1 cellular context compared by ENCODE assay signal in the genomic region with DNA sequence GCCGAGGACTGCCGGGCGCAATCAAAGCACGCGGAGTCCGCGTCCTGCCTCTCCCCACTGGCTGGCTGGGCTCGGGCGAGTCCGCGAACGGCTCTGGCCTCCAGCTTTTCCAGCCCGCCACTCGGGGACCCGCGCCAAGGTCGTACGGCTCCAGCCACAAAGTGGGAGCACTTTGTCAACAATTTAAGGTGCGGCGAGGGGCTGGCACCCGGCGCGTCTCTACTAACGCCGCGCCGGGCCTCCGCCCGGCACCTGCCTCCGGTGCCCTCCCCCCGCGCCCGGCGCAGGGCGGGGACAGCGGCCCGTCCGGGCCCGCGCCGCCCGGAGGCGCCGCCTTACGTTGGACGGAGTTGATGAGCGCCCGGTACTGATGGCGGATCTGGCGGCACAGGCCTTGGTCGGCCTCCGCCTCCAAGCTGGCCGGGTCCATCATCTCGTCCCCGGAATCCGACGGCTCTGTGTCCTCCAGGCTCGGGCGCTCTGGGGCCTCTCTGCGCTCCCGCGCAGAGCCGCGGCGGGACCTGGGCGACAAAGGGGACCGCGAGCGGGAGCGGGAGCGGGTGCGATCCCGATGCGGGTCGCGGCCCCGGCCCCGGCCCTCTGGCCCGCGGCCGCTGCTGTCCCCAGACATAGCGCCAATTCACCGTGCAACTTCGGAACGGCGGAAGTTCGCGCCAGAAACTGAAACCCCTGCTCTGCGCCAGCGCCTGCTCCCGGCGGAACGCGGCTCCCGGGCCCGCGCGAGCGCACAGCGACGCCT.
TF ChIP-seq lines count a peak whose summit lies in the region.

Gene NSMCE4A (minus strand): TSS at position 683 of the 760 bp plus-strand sequence. CDS start 52 bp downstream, at position 631.

TF ChIP-seq in HepG2, 621 proteins besides CTCF, POLR2A, EP300 and RAD21 (continued from another document and continues in another):
- TF ChIP-seq ZNF318 (CRISPR knock-in tag; IDR thresholded peaks at IDR 0.05) (no peak), RFX3 (CRISPR knock-in tag; IDR thresholded peaks at IDR 0.05) (no peak), ZSCAN31 (CRISPR knock-in tag; IDR thresholded peaks at IDR 0.05; ENCODE audit: low read depth) (peak; percentile 57; the same call in 1 of the 2 replicates), SP4 (CRISPR knock-in tag; IDR thresholded peaks at IDR 0.05) (0 out of 2 replicates have a peak, but pooled peaks have one; percentile 4), ZFY (CRISPR knock-in tag; IDR thresholded peaks at IDR 0.05) (peak; percentile 95), ZNF607 (CRISPR knock-in tag; IDR thresholded peaks at IDR 0.05; ENCODE audit: borderline replicate concordance) (0 out of 2 replicates have a peak, but pooled peaks have one; percentile 48), FOXO1 (CRISPR knock-in tag; IDR thresholded peaks at IDR 0.05) (no peak), MXI1 (IDR thresholded peaks at IDR 0.05; ENCODE audit: borderline replicate concordance, low read depth, low read length) (no peak), ZGPAT (CRISPR knock-in tag; IDR thresholded peaks at IDR 0.05) (peak; percentile 13; the same call in 1 of the 2 replicates), ZNF362 (CRISPR knock-in tag; IDR thresholded peaks at IDR 0.05; ENCODE audit: borderline replicate concordance) (no peak; the same call in 1 of the 2 replicates), ZNF264 (CRISPR knock-in tag; IDR thresholded peaks at IDR 0.05) (no peak), PAX8 (CRISPR knock-in tag; IDR thresholded peaks at IDR 0.05; ENCODE audit: borderline replicate concordance) (0 out of 2 replicates have a peak, but pooled peaks have one; percentile 73), JARID2 (CRISPR knock-in tag; IDR thresholded peaks at IDR 0.05; ENCODE audit: insufficient replicate concordance) (no peak), ZXDC (CRISPR knock-in tag; IDR thresholded peaks at IDR 0.05) (0 out of 2 replicates have a peak, but pooled peaks have one; percentile 87), GTF2F1 (IDR thresholded peaks at IDR 0.05; ENCODE audit: low read length) (no peak)
- TF ChIP-seq, protein P1, sequence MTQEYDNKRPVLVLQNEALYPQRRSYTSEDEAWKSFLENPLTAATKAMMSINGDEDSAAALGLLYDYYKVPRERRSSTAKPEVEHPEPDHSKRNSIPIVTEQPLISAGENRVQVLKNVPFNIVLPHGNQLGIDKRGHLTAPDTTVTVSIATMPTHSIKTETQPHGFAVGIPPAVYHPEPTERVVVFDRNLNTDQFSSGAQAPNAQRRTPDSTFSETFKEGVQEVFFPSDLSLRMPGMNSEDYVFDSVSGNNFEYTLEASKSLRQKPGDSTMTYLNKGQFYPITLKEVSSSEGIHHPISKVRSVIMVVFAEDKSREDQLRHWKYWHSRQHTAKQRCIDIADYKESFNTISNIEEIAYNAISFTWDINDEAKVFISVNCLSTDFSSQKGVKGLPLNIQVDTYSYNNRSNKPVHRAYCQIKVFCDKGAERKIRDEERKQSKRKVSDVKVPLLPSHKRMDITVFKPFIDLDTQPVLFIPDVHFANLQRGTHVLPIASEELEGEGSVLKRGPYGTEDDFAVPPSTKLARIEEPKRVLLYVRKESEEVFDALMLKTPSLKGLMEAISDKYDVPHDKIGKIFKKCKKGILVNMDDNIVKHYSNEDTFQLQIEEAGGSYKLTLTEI (CRISPR knock-in tag; conservative IDR thresholded peaks at IDR 0.05) = no peak
- TF ChIP-seq, protein P2, sequence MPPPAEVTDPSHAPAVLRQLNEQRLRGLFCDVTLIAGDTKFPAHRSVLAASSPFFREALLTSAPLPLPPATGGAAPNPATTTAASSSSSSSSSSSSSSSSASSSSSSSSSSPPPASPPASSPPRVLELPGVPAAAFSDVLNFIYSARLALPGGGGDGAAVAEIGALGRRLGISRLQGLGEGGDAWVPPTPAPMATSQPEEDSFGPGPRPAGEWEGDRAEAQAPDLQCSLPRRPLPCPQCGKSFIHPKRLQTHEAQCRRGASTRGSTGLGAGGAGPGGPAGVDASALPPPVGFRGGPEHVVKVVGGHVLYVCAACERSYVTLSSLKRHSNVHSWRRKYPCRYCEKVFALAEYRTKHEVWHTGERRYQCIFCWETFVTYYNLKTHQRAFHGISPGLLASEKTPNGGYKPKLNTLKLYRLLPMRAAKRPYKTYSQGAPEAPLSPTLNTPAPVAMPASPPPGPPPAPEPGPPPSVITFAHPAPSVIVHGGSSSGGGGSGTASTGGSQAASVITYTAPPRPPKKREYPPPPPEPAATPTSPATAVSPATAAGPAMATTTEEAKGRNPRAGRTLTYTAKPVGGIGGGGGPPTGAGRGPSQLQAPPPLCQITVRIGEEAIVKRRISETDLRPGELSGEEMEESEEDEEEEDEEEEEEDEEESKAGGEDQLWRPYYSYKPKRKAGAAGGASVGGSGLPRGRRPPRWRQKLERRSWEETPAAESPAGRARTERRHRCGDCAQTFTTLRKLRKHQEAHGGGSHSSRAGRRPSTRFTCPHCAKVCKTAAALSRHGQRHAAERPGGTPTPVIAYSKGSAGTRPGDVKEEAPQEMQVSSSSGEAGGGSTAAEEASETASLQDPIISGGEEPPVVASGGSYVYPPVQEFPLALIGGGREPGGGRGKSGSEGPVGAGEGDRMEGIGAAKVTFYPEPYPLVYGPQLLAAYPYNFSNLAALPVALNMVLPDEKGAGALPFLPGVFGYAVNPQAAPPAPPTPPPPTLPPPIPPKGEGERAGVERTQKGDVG (CRISPR knock-in tag; IDR thresholded peaks at IDR 0.05; ENCODE audit: borderline replicate concordance) = no peak
- TF ChIP-seq, protein P3, sequence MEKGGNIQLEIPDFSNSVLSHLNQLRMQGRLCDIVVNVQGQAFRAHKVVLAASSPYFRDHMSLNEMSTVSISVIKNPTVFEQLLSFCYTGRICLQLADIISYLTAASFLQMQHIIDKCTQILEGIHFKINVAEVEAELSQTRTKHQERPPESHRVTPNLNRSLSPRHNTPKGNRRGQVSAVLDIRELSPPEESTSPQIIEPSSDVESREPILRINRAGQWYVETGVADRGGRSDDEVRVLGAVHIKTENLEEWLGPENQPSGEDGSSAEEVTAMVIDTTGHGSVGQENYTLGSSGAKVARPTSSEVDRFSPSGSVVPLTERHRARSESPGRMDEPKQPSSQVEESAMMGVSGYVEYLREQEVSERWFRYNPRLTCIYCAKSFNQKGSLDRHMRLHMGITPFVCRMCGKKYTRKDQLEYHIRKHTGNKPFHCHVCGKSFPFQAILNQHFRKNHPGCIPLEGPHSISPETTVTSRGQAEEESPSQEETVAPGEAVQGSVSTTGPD (CRISPR knock-in tag; IDR thresholded peaks at IDR 0.05) = no peak
- TF ChIP-seq, protein P4, sequence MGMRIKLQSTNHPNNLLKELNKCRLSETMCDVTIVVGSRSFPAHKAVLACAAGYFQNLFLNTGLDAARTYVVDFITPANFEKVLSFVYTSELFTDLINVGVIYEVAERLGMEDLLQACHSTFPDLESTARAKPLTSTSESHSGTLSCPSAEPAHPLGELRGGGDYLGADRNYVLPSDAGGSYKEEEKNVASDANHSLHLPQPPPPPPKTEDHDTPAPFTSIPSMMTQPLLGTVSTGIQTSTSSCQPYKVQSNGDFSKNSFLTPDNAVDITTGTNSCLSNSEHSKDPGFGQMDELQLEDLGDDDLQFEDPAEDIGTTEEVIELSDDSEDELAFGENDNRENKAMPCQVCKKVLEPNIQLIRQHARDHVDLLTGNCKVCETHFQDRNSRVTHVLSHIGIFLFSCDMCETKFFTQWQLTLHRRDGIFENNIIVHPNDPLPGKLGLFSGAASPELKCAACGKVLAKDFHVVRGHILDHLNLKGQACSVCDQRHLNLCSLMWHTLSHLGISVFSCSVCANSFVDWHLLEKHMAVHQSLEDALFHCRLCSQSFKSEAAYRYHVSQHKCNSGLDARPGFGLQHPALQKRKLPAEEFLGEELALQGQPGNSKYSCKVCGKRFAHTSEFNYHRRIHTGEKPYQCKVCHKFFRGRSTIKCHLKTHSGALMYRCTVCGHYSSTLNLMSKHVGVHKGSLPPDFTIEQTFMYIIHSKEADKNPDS (CRISPR knock-in tag; IDR thresholded peaks at IDR 0.05) = no peak
- TF ChIP-seq, protein P5, sequence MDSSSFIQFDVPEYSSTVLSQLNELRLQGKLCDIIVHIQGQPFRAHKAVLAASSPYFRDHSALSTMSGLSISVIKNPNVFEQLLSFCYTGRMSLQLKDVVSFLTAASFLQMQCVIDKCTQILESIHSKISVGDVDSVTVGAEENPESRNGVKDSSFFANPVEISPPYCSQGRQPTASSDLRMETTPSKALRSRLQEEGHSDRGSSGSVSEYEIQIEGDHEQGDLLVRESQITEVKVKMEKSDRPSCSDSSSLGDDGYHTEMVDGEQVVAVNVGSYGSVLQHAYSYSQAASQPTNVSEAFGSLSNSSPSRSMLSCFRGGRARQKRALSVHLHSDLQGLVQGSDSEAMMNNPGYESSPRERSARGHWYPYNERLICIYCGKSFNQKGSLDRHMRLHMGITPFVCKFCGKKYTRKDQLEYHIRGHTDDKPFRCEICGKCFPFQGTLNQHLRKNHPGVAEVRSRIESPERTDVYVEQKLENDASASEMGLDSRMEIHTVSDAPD (CRISPR knock-in tag; IDR thresholded peaks at IDR 0.05) = peak; percentile 66
